Comparison of ENCODE assay signal across 1 cellular context in the genomic region with DNA sequence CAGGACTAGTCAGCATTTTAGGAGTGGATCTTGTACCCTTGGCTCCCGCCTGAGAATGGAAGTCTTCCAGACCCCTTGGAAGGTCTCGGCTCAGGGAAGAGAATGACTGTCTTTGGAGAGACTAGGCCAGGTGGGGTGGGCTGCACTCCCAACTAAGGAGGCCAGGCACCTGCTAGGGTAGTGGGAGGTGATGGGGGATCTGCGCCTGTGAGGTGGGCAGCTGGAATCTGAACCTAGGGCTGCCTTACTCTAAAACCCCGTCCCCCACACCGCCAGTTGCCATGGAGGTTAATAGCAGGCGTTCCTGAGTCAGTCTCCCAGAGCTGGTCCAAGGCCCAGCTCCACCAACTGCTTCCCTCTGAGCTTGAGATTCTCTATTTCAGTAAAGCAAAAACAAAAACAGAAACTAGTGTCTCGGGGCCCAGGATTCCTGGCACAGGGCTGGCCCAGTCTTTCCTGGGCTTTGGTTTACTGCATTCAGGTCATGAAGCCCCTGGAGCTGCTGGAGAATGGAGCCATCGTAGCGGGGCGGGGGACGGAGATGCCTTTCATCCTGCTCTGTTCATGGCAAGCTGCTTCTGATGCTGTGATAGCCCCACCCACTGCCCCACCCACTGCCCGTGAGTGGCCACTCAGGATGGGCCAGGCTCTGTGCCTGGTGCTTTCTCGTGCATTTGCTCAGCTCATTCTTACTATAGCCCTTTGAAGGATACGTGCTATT.
TF ChIP-seq lines count a peak whose summit lies in the region.

No MANE protein-coding gene starts in this region.

TF ChIP-seq in GM12878, 131 proteins besides CTCF, POLR2A, EP300 and RAD21 (continued from another document):
- TF ChIP-seq, protein P1, sequence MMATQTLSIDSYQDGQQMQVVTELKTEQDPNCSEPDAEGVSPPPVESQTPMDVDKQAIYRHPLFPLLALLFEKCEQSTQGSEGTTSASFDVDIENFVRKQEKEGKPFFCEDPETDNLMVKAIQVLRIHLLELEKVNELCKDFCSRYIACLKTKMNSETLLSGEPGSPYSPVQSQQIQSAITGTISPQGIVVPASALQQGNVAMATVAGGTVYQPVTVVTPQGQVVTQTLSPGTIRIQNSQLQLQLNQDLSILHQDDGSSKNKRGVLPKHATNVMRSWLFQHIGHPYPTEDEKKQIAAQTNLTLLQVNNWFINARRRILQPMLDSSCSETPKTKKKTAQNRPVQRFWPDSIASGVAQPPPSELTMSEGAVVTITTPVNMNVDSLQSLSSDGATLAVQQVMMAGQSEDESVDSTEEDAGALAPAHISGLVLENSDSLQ (IDR thresholded peaks at IDR 0.05): no peak
- TF ChIP-seq, protein P2, sequence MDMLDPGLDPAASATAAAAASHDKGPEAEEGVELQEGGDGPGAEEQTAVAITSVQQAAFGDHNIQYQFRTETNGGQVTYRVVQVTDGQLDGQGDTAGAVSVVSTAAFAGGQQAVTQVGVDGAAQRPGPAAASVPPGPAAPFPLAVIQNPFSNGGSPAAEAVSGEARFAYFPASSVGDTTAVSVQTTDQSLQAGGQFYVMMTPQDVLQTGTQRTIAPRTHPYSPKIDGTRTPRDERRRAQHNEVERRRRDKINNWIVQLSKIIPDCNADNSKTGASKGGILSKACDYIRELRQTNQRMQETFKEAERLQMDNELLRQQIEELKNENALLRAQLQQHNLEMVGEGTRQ (IDR thresholded peaks at IDR 0.05; ENCODE audit: borderline replicate concordance, low read depth, low read length): no peak
